ENCODE assay signal across 11 cellular contexts in genomic region chr7:113610572-113610971, GRCh38.
"Had no signal": no experiment of that assay in that cellular context is flagged by ENCODE, and none has a peak within 500 bp of the region (broad histone marks: within the 10 kb centered on the region; RNA-seq: fewer than 3 reads in every experiment).

No MANE protein-coding gene starts in this region.

- DNase-seq: GM23248, GOT3, H7, H9, HCEC 1CT, HFFc6 had no signal

- H3K9ac ChIP-seq: GM23248 had no signal

- ATAC-seq: GM23338, HCT116 had no signal

- H3K36me3 ChIP-seq: HAP-1 had no signal

- H3K4me2 ChIP-seq: GM23338 had no signal

- H3K4me1 ChIP-seq: HAP-1 had no signal

- H3K4me3 ChIP-seq: GM23248, GM23338, HAP-1 had no signal

- H3K27ac ChIP-seq: GM23248 had no signal

- FAIRE-seq: H1, H54 had no signal

- H3K9me3 ChIP-seq: HAP-1 had no signal

- H2AFZ ChIP-seq: GM23248, GM23338 had no signal
